8 cellular contexts compared by ENCODE assay signal in genomic region chr20:17536944-17537444, GRCh38. TPM values are rescaled to one million over a fixed set of nuclear protein-coding genes. Genes with fewer than 3 reads are reported as not detected.
DNase-seq lines count a peak whose midpoint lies in the region; ATAC-seq and TF ChIP-seq lines count a peak whose summit lies in the region.

No MANE protein-coding gene starts in this region.

- peak; percentile 81 for ATAC-seq in GM21723 (IDR thresholded peaks at IDR 0.05; ENCODE audit: unreplicated experiment)

- H3K9me3 ChIP-seq in DOHH2 (ENCODE audit: control insufficient read depth, insufficient read depth, low read length), result no peaks in the 10 kb centered on the region
- H3K9me3 ChIP-seq in osteoblast (ENCODE audit: low read depth, low read length), result no peaks in the 10 kb centered on the region
- H3K9me3 ChIP-seq in tibial nerve, result no peaks in the 10 kb centered on the region

- H3K9me2 ChIP-seq in DOHH2 (replicated peaks; ENCODE audit: control insufficient read depth, low read length), result no peaks in the 10 kb centered on the region

- TF ChIP-seq CTCF in DOHH2 (IDR thresholded peaks at IDR 0.05; ENCODE audit: low read depth, low read length, poor library complexity, severe bottlenecking) (peak; percentile 88), fibroblast of the aortic adventitia (IDR thresholded peaks at IDR 0.05; ENCODE audit: insufficient read depth, low read length) (peak; percentile 97), osteoblast (IDR thresholded peaks at IDR 0.05; ENCODE audit: extremely low read depth, low read depth, low read length) (peak; percentile 94), tibial nerve (IDR thresholded peaks at IDR 0.05) (peak; percentile 78 to 98 (median 87))

- TF ChIP-seq EP300 in tibial nerve (IDR thresholded peaks at IDR 0.05), result peak in 1 of 2 donors; percentile 58

- no peak overlapping the region for H3K4me2 ChIP-seq in DOHH2 (ENCODE audit: low read length)
- H3K4me2 ChIP-seq in osteoblast (ENCODE audit: insufficient read depth, low read length), result peak overlapping the region; percentile 11

- TF ChIP-seq POLR2A in tibial nerve (IDR thresholded peaks at IDR 0.05), result no peak

- H3K4me1 ChIP-seq in DOHH2 (ENCODE audit: control insufficient read depth, low read length), result peaks cover 7% of the 10 kb centered on the region
- H3K4me1 ChIP-seq in osteoblast (ENCODE audit: insufficient read depth, low read length), result peaks cover 9% of the 10 kb centered on the region
- H3K4me1 ChIP-seq in tibial nerve, result peaks cover 0 to 16% (median 3%) of the 10 kb centered on the region in 4 donors

- WGBS in tibial nerve, 2 donors, result 17 to 27% methylated on average over 6 of the region's 6 CpGs

- no peaks in the 10 kb centered on the region for H3K36me3 ChIP-seq in DOHH2 (ENCODE audit: control insufficient read depth, low read length)
- H3K36me3 ChIP-seq in osteoblast (ENCODE audit: insufficient read depth, low read length), result no peaks in the 10 kb centered on the region
- H3K36me3 ChIP-seq in tibial nerve, result no peaks in the 10 kb centered on the region

- peak; percentile 73 for DNase-seq in LHCN-M2 (ENCODE audit: low read depth)
- peak; percentile 92 for DNase-seq in RKO (ENCODE audit: low spot score)
- peak; percentile 28 for DNase-seq in activated T-helper 1 cell treated with Interleukin-2 at 50 U/mL for 16 hours (ENCODE audit: low read depth)
- DNase-seq in fibroblast of the aortic adventitia (ENCODE audit: low read depth), result peak; percentile 86
- DNase-seq in osteoblast (ENCODE audit: insufficient read length, low spot score, missing footprints), result peak; percentile 93
- DNase-seq in tibial nerve (ENCODE audit: low spot score in 2 of 2), result peak; percentile 52 to 90

- H3K4me3 ChIP-seq in DOHH2 (ENCODE audit: low read length), result no peak overlapping the region
- H3K4me3 ChIP-seq in fibroblast of the aortic adventitia (ENCODE audit: low read depth, low read length), result no peak overlapping the region
- H3K4me3 ChIP-seq in osteoblast (ENCODE audit: insufficient read depth, low read length), result no peak overlapping the region
- no peak overlapping the region for H3K4me3 ChIP-seq in tibial nerve

- H4K20me1 ChIP-seq in DOHH2 (ENCODE audit: control insufficient read depth, insufficient read depth, low read depth, low read length) (no peaks in the 10 kb centered on the region), osteoblast (ENCODE audit: insufficient read depth, low read length) (no peaks in the 10 kb centered on the region)

- no peaks in the 10 kb centered on the region for H3F3A ChIP-seq in DOHH2 (ENCODE audit: control insufficient read depth, insufficient read depth)

- no peaks in the 10 kb centered on the region for H3K79me2 ChIP-seq in DOHH2 (ENCODE audit: control insufficient read depth, low read length)
- peaks cover 2% of the 10 kb centered on the region for H3K79me2 ChIP-seq in osteoblast (ENCODE audit: insufficient read depth, low read length)

- H3K27ac ChIP-seq in DOHH2 (ENCODE audit: low read depth, low read length), result no peak overlapping the region
- H3K27ac ChIP-seq in osteoblast (ENCODE audit: low read depth, low read length), result no peak overlapping the region
- no peak overlapping the region for H3K27ac ChIP-seq in tibial nerve

- peak overlapping the region; percentile 51 for H2AFZ ChIP-seq in osteoblast (ENCODE audit: low read length)

- H3K27me3 ChIP-seq in DOHH2 (ENCODE audit: control insufficient read depth, low read length) (peaks cover 25% of the 10 kb centered on the region), osteoblast (ENCODE audit: insufficient read depth, low read length) (no peaks in the 10 kb centered on the region), tibial nerve (peaks cover 0 to 10% of the 10 kb centered on the region in 2 donors)

RNA-seq across cellular contexts. Expression of gene BFSP1, which starts 5.8 kb away (rescaled TPM):
- total RNA-seq in LHCN-M2 (2014; rRNA removed) (4.7 and 6.6 TPM in 2 replicates), fibroblast of the aortic adventitia (ENCODE audit: low replicate concordance) (1.3 and 3.5 TPM in 2 replicates), osteoblast (1.8 and 2.9 TPM in 2 replicates), tibial nerve (1 to 10 TPM in 1 of 4 donors, under 1 TPM in 2, not detected in 1; 0.39 to 5.9 (median 0.63) TPM)
- 6.4 TPM for polyA plus RNA-seq in LHCN-M2 (2012)

RNA-seq across cellular contexts. Expression of gene DSTN, which starts 32.9 kb away (rescaled TPM):
- 218 and 254 TPM in 2 replicates for total RNA-seq in LHCN-M2 (2014; rRNA removed)
- polyA plus RNA-seq in LHCN-M2 (2012), result 559 TPM
- 348 and 555 TPM in 2 replicates for total RNA-seq in fibroblast of the aortic adventitia (ENCODE audit: low replicate concordance)
- 627 and 634 TPM in 2 replicates for total RNA-seq in osteoblast
- total RNA-seq in tibial nerve, result 100 to 1,000 TPM; 166 to 322 (median 242) TPM

Comparison
In these comparisons a context has a peak if more than half of its experiments do, and no peak if none do; other contexts are left out.
1. DNase-seq: peak in every context shown above with its lines; median percentile 93 in osteoblast; 92 in RKO; 86 in fibroblast of the aortic adventitia; 73 in LHCN-M2; 71 in tibial nerve; 28 in activated T-helper 1 cell treated with Interleukin-2 at 50 U/mL for 16 hours.